In the genomic region with DNA sequence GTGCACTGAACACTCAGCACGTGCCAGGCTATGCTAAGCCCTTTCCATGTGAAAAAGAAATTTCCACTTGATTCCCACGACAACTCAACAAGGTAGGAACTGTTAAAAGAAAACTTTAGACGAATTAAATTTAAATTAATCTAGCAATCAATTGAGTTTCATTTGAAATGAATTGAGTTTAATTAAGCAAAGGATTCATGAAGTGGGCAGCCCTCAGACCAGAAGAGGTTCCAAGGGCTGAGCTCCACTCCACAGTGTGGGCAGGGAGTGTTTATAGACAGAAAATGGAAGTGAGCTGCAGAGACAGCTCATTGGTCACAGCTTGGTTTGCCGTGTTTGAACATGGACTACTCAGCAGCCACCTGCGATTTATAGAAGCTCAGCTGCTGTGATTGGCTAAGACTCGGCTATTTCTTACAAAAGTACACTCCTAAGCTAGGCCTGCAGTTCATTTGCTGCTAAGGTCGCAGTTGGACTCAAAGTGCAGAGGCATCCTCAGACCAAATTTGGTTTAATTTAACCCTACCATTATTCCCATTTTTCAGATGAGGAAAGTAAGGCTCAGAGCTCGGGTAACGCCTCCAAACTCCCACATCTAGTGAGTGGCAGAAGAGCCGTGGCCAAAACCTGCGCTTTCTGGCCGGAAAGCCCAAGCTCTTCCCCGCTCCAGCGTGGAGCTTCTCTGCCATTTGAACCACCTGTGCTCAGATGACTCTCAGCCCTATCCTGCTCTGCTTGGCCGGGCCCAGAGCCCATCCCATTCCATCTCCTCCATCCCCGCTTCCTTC, we compare ENCODE assay signal across 17 cellular contexts. TPM values are rescaled to one million over a fixed set of nuclear protein-coding genes. Genes with fewer than 3 reads are reported as not detected.
DNase-seq lines count a peak whose midpoint lies in the region; ATAC-seq, FAIRE-seq and TF ChIP-seq lines count a peak whose summit lies in the region.
"Had no signal": no experiment of that assay in that cellular context is flagged by ENCODE, and none has a peak within 500 bp of the region (broad histone marks: within the 10 kb centered on the region; RNA-seq: fewer than 3 reads in every experiment).

No MANE protein-coding gene starts in this region.

- H3K36me3 ChIP-seq in Caco-2 (ENCODE audit: control insufficient read depth, insufficient read depth, low read length) (no peaks in the 10 kb centered on the region), endothelial cell of umbilical vein (ENCODE audit: control insufficient read depth in 2 of 2, extremely low read depth in 1 of 2, insufficient read depth in 2 of 2, low read length in 2 of 2) (no peaks in the 10 kb centered on the region), prostate gland (no peaks in the 10 kb centered on the region)

- peaks cover 70% of the 10 kb centered on the region for H3K4me1 ChIP-seq in Caco-2
- peaks cover 58% of the 10 kb centered on the region for H3K4me1 ChIP-seq in endothelial cell of umbilical vein (ENCODE audit: control insufficient read depth, extremely low read depth, insufficient read depth, low read length)
- H3K4me1 ChIP-seq in prostate gland (replicated peaks): peaks cover 64% of the 10 kb centered on the region

- WGBS in prostate gland: 95% methylated on average over 16 of the region's 16 CpGs

- no peak overlapping the region for H3K4me2 ChIP-seq in endothelial cell of umbilical vein (ENCODE audit: insufficient read depth, low read length)
- H3K4me2 ChIP-seq: GM23338 had no signal

- no peaks in the 10 kb centered on the region for H3K79me2 ChIP-seq in endothelial cell of umbilical vein (ENCODE audit: control insufficient read depth, insufficient read depth, low read length)

- H3K27ac ChIP-seq in endothelial cell of umbilical vein (ENCODE audit: insufficient read depth, low read depth, low read length) (peak overlapping the region; percentile 30), prostate gland (peak overlapping the region; percentile 91 to 92)

- no peaks in the 10 kb centered on the region for H3K36me3 Mint-ChIP-seq in Caco-2 (ENCODE audit: insufficient read depth, unreplicated experiment)
- no peaks in the 10 kb centered on the region for H3K36me3 Mint-ChIP-seq in activated CD8-positive, alpha-beta memory T cell treated with anti-CD3 and anti-CD28 coated beads, Interleukin-2, amount 10 ng/mL, durations not matched to agents 7 days and 5 days
- H3K36me3 Mint-ChIP-seq: activated naive CD8-positive, alpha-beta T cell treated with anti-CD3 and anti-CD28 coated beads for 36 hours; immature natural killer cell had no signal

- H2AFZ ChIP-seq in endothelial cell of umbilical vein (ENCODE audit: low read depth, low read length): no peak overlapping the region
- H2AFZ ChIP-seq: GM23338 had no signal

- H3K9me3 Mint-ChIP-seq in Caco-2 (ENCODE audit: unreplicated experiment): no peaks in the 10 kb centered on the region
- no peaks in the 10 kb centered on the region for H3K9me3 Mint-ChIP-seq in activated CD8-positive, alpha-beta memory T cell treated with anti-CD3 and anti-CD28 coated beads, Interleukin-2, amount 10 ng/mL, durations not matched to agents 7 days and 5 days (ENCODE audit: low read depth)
- H3K9me3 Mint-ChIP-seq: activated naive CD8-positive, alpha-beta T cell treated with anti-CD3 and anti-CD28 coated beads for 36 hours; immature natural killer cell had no signal

- H3K27ac Mint-ChIP-seq in Caco-2 (ENCODE audit: unreplicated experiment): no peak overlapping the region
- H3K27ac Mint-ChIP-seq in activated CD8-positive, alpha-beta memory T cell treated with anti-CD3 and anti-CD28 coated beads, Interleukin-2, amount 10 ng/mL, durations not matched to agents 7 days and 5 days: no peak overlapping the region
- H3K27ac Mint-ChIP-seq: activated naive CD8-positive, alpha-beta T cell treated with anti-CD3 and anti-CD28 coated beads for 36 hours; GM23338; immature natural killer cell had no signal

- dilution Hi-C loops in endothelial cell of umbilical vein (cut with MboI; ENCODE audit: extremely low pct_ligation_motif_present, low sequenced_read_pairs): no loop called here

- H3K9ac ChIP-seq in endothelial cell of umbilical vein (replicated peaks; ENCODE audit: extremely low read depth, insufficient read depth, low read length): no peak overlapping the region

- TF ChIP-seq CTCF in Caco-2 (IDR thresholded peaks at IDR 0.05; ENCODE audit: insufficient read depth in 1 of 2, low read depth in 1 of 2, low read length in 1 of 2, severe bottlenecking in 1 of 2, unreplicated experiment in 1 of 2) (no peak), endothelial cell of umbilical vein (IDR thresholded peaks at IDR 0.05; ENCODE audit: extremely low read depth in 1 of 2, insufficient read depth in 1 of 2, low read depth in 1 of 2, low read length in 2 of 2) (no peak), prostate gland (IDR thresholded peaks at IDR 0.05) (no peak)

- H4K20me1 ChIP-seq in endothelial cell of umbilical vein (replicated peaks; ENCODE audit: control insufficient read depth, extremely low read depth, insufficient read depth, low read length): no peaks in the 10 kb centered on the region

- intact Hi-C loops in Caco-2 (cut with micrococcal nuclease; ENCODE audit: unreplicated experiment) (loop anchor here (2.0 kb wide), 1 partner anchor 17 kb away; no protein-coding TSS in a partner anchor), endothelial cell of umbilical vein (cut with micrococcal nuclease) (loop anchor here (1.0 to 5.0 kb wide), 4 partner anchors 45 to 1173 kb away; partner anchors contain the start of gene TASOR2), prostate gland (cut with DNase I) (loop anchor here (10.0 kb wide), 1 partner anchor 65 kb away; no protein-coding TSS in a partner anchor)

- CTCF ChIA-PET in Caco-2 (lab: Charles Lee) (interaction anchor here (1.5 kb wide), 1 partner anchor 80 kb away, joined by 5 read pairs; no protein-coding TSS in a partner anchor), endothelial cell of umbilical vein (lab: Charles Lee) (interaction anchor here (1.0 to 5.3 kb wide), 9 partner anchors 10 to 734 kb away, joined by 3 to 49 read pairs (median 4); no protein-coding TSS in a partner anchor)
- CTCF ChIA-PET in activated CD8-positive, alpha-beta memory T cell treated with anti-CD3 and anti-CD28 coated beads, Interleukin-2, amount 10 ng/mL, durations not matched to agents 7 days and 5 days (lab: Charles Lee): interaction anchor here (1.3 to 3.8 kb wide), 3 partner anchors 73 to 106 kb away, joined by 5 to 18 read pairs (median 13); no protein-coding TSS in a partner anchor

- no peak for ATAC-seq in activated CD8-positive, alpha-beta memory T cell treated with anti-CD3 and anti-CD28 coated beads, Interleukin-2, amount 10 ng/mL, durations not matched to agents 7 days and 5 days
- ATAC-seq: GM23338 had no signal

- DNase-seq in Caco-2: peak in 1 of 2 experiments; percentile 30
- peak; percentile 62 for DNase-seq in OCI-M1 (lab: John Stamatoyannopoulos, UW)
- no peak for DNase-seq in endothelial cell of umbilical vein (ENCODE audit: low read depth, low spot score)
- no peak for DNase-seq in prostate gland (ENCODE audit: low spot score)
- no peak for DNase-seq in GM19240 (ENCODE audit: insufficient read length, low spot score)
- no peak for DNase-seq in central memory CD4-positive, alpha-beta T cell
- DNase-seq in activated CD8-positive, alpha-beta memory T cell treated with anti-CD3 and anti-CD28 coated beads, Interleukin-2, amount 10 ng/mL, durations not matched to agents 7 days and 5 days: no peak
- DNase-seq in NCI-H2107 (lab: John Stamatoyannopoulos, UW): no peak
- DNase-seq: NCI-H1048, NCI-H446 treated with DMSO at 0.1 percent for 48 hours had no signal

- H3K4me3 ChIP-seq in Caco-2 (ENCODE audit: low read depth, low read length): no peak overlapping the region
- H3K4me3 ChIP-seq in endothelial cell of umbilical vein (replicated peaks in 1 of 3; ENCODE audit: insufficient read depth in 1 of 3, low read depth in 1 of 3, low read length in 3 of 3): no peak overlapping the region
- no peak overlapping the region for H3K4me3 ChIP-seq in prostate gland
- H3K4me3 ChIP-seq: GM23338 had no signal

- H3K9me1 ChIP-seq in endothelial cell of umbilical vein (replicated peaks; ENCODE audit: control insufficient read depth, extremely low read depth, insufficient read depth, low read length): no peaks in the 10 kb centered on the region

- no peaks in the 10 kb centered on the region for H3K9me3 ChIP-seq in Caco-2
- no peaks in the 10 kb centered on the region for H3K9me3 ChIP-seq in endothelial cell of umbilical vein (replicated peaks; ENCODE audit: control insufficient read depth, insufficient read depth, low read length)
- no peaks in the 10 kb centered on the region for H3K9me3 ChIP-seq in prostate gland

- TF ChIP-seq POLR2A in endothelial cell of umbilical vein (IDR thresholded peaks at IDR 0.05; ENCODE audit: low read depth, low read length) (no peak), prostate gland (IDR thresholded peaks at IDR 0.05) (no peak)

- no peak for FAIRE-seq in endothelial cell of umbilical vein (lab: Jason Lieb, UNC)

- BruUV-seq in Caco-2 (replicated peaks; lab: Mats Ljungman, UMichigan) (TSS peak; percentile 22), endothelial cell of umbilical vein (replicated peaks; lab: Mats Ljungman, UMichigan) (no TSS peak)

- peaks cover 24% of the 10 kb centered on the region for H3K4me1 Mint-ChIP-seq in Caco-2 (ENCODE audit: low read depth, unreplicated experiment)
- H3K4me1 Mint-ChIP-seq in activated CD8-positive, alpha-beta memory T cell treated with anti-CD3 and anti-CD28 coated beads, Interleukin-2, amount 10 ng/mL, durations not matched to agents 7 days and 5 days: peaks cover 33% of the 10 kb centered on the region
- H3K4me1 Mint-ChIP-seq: GM23338 had no signal

- H3K4me3 Mint-ChIP-seq in Caco-2 (ENCODE audit: unreplicated experiment): no peak overlapping the region
- no peak overlapping the region for H3K4me3 Mint-ChIP-seq in activated CD8-positive, alpha-beta memory T cell treated with anti-CD3 and anti-CD28 coated beads, Interleukin-2, amount 10 ng/mL, durations not matched to agents 7 days and 5 days
- H3K4me3 Mint-ChIP-seq: activated naive CD8-positive, alpha-beta T cell treated with anti-CD3 and anti-CD28 coated beads for 36 hours; GM23338 had no signal

- POLR2A ChIA-PET in Caco-2 (lab: Charles Lee) (interaction anchor here (0.8 to 1.8 kb wide), 4 partner anchors 11 to 103 kb away, joined by 3 to 14 read pairs (median 5); no protein-coding TSS in a partner anchor), endothelial cell of umbilical vein (lab: Charles Lee) (interaction anchor here (0.8 to 2.1 kb wide), 2 partner anchors 74 to 103 kb away, joined by 3 to 14 read pairs; no protein-coding TSS in a partner anchor)

- no peaks in the 10 kb centered on the region for H3K27me3 ChIP-seq in Caco-2 (replicated peaks; ENCODE audit: control insufficient read depth, insufficient read depth, low read length)
- H3K27me3 ChIP-seq in endothelial cell of umbilical vein (ENCODE audit: control insufficient read depth in 2 of 2, insufficient read depth in 2 of 2, low read length in 2 of 2): no peaks in the 10 kb centered on the region
- no peaks in the 10 kb centered on the region for H3K27me3 ChIP-seq in prostate gland (replicated peaks; ENCODE audit: insufficient read depth)

- H3K27me3 Mint-ChIP-seq in Caco-2 (ENCODE audit: insufficient read depth, unreplicated experiment): no peaks in the 10 kb centered on the region
- peaks cover 25% of the 10 kb centered on the region for H3K27me3 Mint-ChIP-seq in activated CD8-positive, alpha-beta memory T cell treated with anti-CD3 and anti-CD28 coated beads, Interleukin-2, amount 10 ng/mL, durations not matched to agents 7 days and 5 days
- H3K27me3 Mint-ChIP-seq: activated naive CD8-positive, alpha-beta T cell treated with anti-CD3 and anti-CD28 coated beads for 36 hours had no signal

RNA-seq across cellular contexts. Expression of gene CALML3, which starts 24.9 kb away (rescaled TPM):
- total RNA-seq in Caco-2 (2022): 0.18 TPM in 1 of 2 replicates, not detected in the other
- total RNA-seq in endothelial cell of umbilical vein: not detected in 2 replicates
- polyA plus RNA-seq in endothelial cell of umbilical vein: not detected in 2 replicates
- not detected in 2 replicates for polyA plus RNA-seq in endothelial cell of umbilical vein (2011; cell fraction: cytosol; rRNA removed)
- not detected in 2 replicates for polyA plus RNA-seq in endothelial cell of umbilical vein (2011; cell fraction: nucleus; rRNA removed)
- polyA plus RNA-seq in endothelial cell of umbilical vein (2012): not detected in 2 replicates
- not detected in 2 replicates for polyA minus RNA-seq in endothelial cell of umbilical vein
- not detected for polyA minus RNA-seq in endothelial cell of umbilical vein (2011; cell fraction: cytosol; rRNA and poly(A)+ RNA removed)
- not detected in 2 replicates for polyA minus RNA-seq in endothelial cell of umbilical vein (2011; cell fraction: nucleus; rRNA and poly(A)+ RNA removed)
- 1 to 10 TPM; 1.6 to 8.0 TPM for total RNA-seq in prostate gland
- total RNA-seq in activated CD8-positive, alpha-beta memory T cell treated with anti-CD3 and anti-CD28 coated beads, Interleukin-2, amount 10 ng/mL, durations not matched to agents 7 days and 5 days: not detected
- total RNA-seq: activated CD8-positive, alpha-beta memory T cell treated with anti-CD3 and anti-CD28 coated beads for 36 hours; activated naive CD8-positive, alpha-beta T cell treated with anti-CD3 and anti-CD28 coated beads for 36 hours; dermis blood vessel endothelial cell; GM23338; myocyte; pulmonary artery endothelial cell had no signal
- polyA plus RNA-seq: GM23338, immature natural killer cell had no signal

RNA-seq across cellular contexts. Expression of gene CALML5, which starts 50.3 kb away (rescaled TPM):
- not detected in 2 replicates for total RNA-seq in Caco-2 (2022)
- not detected in 2 replicates for total RNA-seq in endothelial cell of umbilical vein
- not detected in 2 replicates for polyA plus RNA-seq in endothelial cell of umbilical vein
- polyA plus RNA-seq in endothelial cell of umbilical vein (2011; cell fraction: cytosol; rRNA removed): not detected in 2 replicates
- not detected in 2 replicates for polyA plus RNA-seq in endothelial cell of umbilical vein (2011; cell fraction: nucleus; rRNA removed)
- not detected in 2 replicates for polyA plus RNA-seq in endothelial cell of umbilical vein (2012)
- not detected in 2 replicates for polyA minus RNA-seq in endothelial cell of umbilical vein
- polyA minus RNA-seq in endothelial cell of umbilical vein (2011; cell fraction: cytosol; rRNA and poly(A)+ RNA removed): not detected
- polyA minus RNA-seq in endothelial cell of umbilical vein (2011; cell fraction: nucleus; rRNA and poly(A)+ RNA removed): not detected in 2 replicates
- total RNA-seq in prostate gland: 10 to 100 TPM in 1 of 2 donors, under 1 TPM in 1; 0.46 to 10.5 TPM
- total RNA-seq in activated CD8-positive, alpha-beta memory T cell treated with anti-CD3 and anti-CD28 coated beads, Interleukin-2, amount 10 ng/mL, durations not matched to agents 7 days and 5 days: not detected
- total RNA-seq: activated CD8-positive, alpha-beta memory T cell treated with anti-CD3 and anti-CD28 coated beads for 36 hours; activated naive CD8-positive, alpha-beta T cell treated with anti-CD3 and anti-CD28 coated beads for 36 hours; dermis blood vessel endothelial cell; GM23338; myocyte; pulmonary artery endothelial cell had no signal
- polyA plus RNA-seq: immature natural killer cell had no signal
